Comparison of ENCODE assay signal across 1 cellular context in the genomic region with DNA sequence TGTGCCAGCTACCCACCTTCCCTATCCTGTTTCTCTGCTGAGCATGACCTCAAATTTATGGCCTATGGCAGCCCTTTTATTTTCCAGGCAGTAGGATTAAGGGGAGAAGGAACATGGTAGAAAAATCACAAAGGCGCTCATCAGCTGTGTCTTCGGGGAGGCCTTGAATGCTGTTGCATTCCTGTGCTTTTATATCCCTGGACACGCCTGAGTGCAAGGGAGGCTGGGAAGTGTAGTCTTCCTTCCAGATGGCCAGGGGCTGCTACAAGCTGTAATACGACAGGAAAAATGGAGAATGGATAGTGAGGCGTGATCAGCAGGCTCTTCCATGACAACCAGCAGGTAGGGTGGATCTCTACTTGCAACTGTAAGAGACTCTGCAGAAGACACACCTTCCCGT.
TF ChIP-seq lines count a peak whose summit lies in the region.

No MANE protein-coding gene starts in this region.

TF ChIP-seq in WTC11, 78 proteins besides CTCF, POLR2A, EP300 and RAD21 (continued from another document):
- TF ChIP-seq FOXP1 (CRISPR knock-in tag; IDR thresholded peaks at IDR 0.05; ENCODE audit: borderline replicate concordance) (no peak), SP1 (CRISPR knock-in tag; conservative IDR thresholded peaks at IDR 0.05) (no peak), NR2C2 (CRISPR knock-in tag; IDR thresholded peaks at IDR 0.05) (no peak), ZNF263 (CRISPR knock-in tag; IDR thresholded peaks at IDR 0.05; ENCODE audit: low read depth) (no peak)
- TF ChIP-seq, protein P1, sequence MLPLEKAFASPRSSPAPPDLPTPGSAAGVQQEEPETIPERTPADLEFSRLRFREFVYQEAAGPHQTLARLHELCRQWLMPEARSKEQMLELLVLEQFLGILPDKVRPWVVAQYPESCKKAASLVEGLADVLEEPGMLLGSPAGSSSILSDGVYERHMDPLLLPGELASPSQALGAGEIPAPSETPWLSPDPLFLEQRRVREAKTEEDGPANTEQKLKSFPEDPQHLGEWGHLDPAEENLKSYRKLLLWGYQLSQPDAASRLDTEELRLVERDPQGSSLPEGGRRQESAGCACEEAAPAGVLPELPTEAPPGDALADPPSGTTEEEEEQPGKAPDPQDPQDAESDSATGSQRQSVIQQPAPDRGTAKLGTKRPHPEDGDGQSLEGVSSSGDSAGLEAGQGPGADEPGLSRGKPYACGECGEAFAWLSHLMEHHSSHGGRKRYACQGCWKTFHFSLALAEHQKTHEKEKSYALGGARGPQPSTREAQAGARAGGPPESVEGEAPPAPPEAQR (CRISPR knock-in tag; IDR thresholded peaks at IDR 0.05), result no peak
- TF ChIP-seq, protein P2, sequence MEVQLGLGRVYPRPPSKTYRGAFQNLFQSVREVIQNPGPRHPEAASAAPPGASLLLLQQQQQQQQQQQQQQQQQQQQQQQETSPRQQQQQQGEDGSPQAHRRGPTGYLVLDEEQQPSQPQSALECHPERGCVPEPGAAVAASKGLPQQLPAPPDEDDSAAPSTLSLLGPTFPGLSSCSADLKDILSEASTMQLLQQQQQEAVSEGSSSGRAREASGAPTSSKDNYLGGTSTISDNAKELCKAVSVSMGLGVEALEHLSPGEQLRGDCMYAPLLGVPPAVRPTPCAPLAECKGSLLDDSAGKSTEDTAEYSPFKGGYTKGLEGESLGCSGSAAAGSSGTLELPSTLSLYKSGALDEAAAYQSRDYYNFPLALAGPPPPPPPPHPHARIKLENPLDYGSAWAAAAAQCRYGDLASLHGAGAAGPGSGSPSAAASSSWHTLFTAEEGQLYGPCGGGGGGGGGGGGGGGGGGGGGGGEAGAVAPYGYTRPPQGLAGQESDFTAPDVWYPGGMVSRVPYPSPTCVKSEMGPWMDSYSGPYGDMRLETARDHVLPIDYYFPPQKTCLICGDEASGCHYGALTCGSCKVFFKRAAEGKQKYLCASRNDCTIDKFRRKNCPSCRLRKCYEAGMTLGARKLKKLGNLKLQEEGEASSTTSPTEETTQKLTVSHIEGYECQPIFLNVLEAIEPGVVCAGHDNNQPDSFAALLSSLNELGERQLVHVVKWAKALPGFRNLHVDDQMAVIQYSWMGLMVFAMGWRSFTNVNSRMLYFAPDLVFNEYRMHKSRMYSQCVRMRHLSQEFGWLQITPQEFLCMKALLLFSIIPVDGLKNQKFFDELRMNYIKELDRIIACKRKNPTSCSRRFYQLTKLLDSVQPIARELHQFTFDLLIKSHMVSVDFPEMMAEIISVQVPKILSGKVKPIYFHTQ (CRISPR knock-in tag; IDR thresholded peaks at IDR 0.05), result no peak
TF ChIP-seq in WTC11: peak in this region for 0.
